In genomic region chr5:1161108-1161831, GRCh38 we compare ENCODE assay signal across 1 cellular context.
A peak's percentile ranks its signal among the peaks of the same experiment; 100 is the strongest.
TF ChIP-seq lines count a peak whose summit lies in the region.

No MANE protein-coding gene starts in this region.

TF ChIP-seq in HepG2, 621 proteins besides CTCF, POLR2A, EP300 and RAD21 (continued from another document and continues in another):
- TF ChIP-seq THAP9 (CRISPR knock-in tag; IDR thresholded peaks at IDR 0.05; ENCODE audit: borderline replicate concordance) (no peak), CAMTA2 (CRISPR knock-in tag; IDR thresholded peaks at IDR 0.05; ENCODE audit: borderline replicate concordance) (no peak), ZNF503 (CRISPR knock-in tag; IDR thresholded peaks at IDR 0.05) (peak; percentile 38; the same call in 1 of the 2 replicates), KMT2B (CRISPR knock-in tag; IDR thresholded peaks at IDR 0.05) (no peak), ZBTB8A (CRISPR knock-in tag; IDR thresholded peaks at IDR 0.05; ENCODE audit: borderline replicate concordance, low read depth) (no peak), ZNF703 (CRISPR knock-in tag; IDR thresholded peaks at IDR 0.05; ENCODE audit: borderline replicate concordance) (no peak), ZNF512 (CRISPR knock-in tag; IDR thresholded peaks at IDR 0.05) (no peak), ZNF30 (CRISPR knock-in tag; IDR thresholded peaks at IDR 0.05) (no peak), ZNF205 (CRISPR knock-in tag; IDR thresholded peaks at IDR 0.05) (no peak), ZNF724P (CRISPR knock-in tag; IDR thresholded peaks at IDR 0.05; ENCODE audit: borderline replicate concordance) (no peak), GPBP1L1 (CRISPR knock-in tag; IDR thresholded peaks at IDR 0.05) (no peak), MED13 (CRISPR knock-in tag; IDR thresholded peaks at IDR 0.05) (no peak), ZNF639 (CRISPR knock-in tag; conservative IDR thresholded peaks at IDR 0.05) (peak; percentile 75), ZNF768 (CRISPR knock-in tag; IDR thresholded peaks at IDR 0.05) (0 out of 2 replicates have a peak, but pooled peaks have one; percentile 26), ISL2 (CRISPR knock-in tag; IDR thresholded peaks at IDR 0.05) (no peak), DDIT3 (CRISPR knock-in tag; IDR thresholded peaks at IDR 0.05) (no peak), LCORL (IDR thresholded peaks at IDR 0.05) (no peak), LCORL (CRISPR knock-in tag; IDR thresholded peaks at IDR 0.05) (peak; percentile 89), ZC3H13 (CRISPR knock-in tag; IDR thresholded peaks at IDR 0.05) (no peak), NFYB (CRISPR knock-in tag; IDR thresholded peaks at IDR 0.05) (no peak), REST (IDR thresholded peaks at IDR 0.05; ENCODE audit: borderline replicate concordance in 1 of 2, low read depth in 1 of 2, low read length in 2 of 2) (no peak), SP5 (CRISPR knock-in tag; IDR thresholded peaks at IDR 0.05; ENCODE audit: borderline replicate concordance, low read depth) (peak; percentile 58; the same call in 1 of the 2 replicates), ZNF468 (CRISPR knock-in tag; IDR thresholded peaks at IDR 0.05) (no peak), PREB (CRISPR knock-in tag; IDR thresholded peaks at IDR 0.05) (no peak), PRMT3 (CRISPR knock-in tag; IDR thresholded peaks at IDR 0.05; ENCODE audit: borderline replicate concordance, low read depth) (0 out of 2 replicates have a peak, but pooled peaks have one; percentile 27), ATF6 (CRISPR knock-in tag; conservative IDR thresholded peaks at IDR 0.05) (no peak), ARNT (IDR thresholded peaks at IDR 0.05) (no peak), IKZF5 (CRISPR knock-in tag; IDR thresholded peaks at IDR 0.05) (0 out of 2 replicates have a peak, but pooled peaks have one; percentile 12), ZBTB1 (CRISPR knock-in tag; IDR thresholded peaks at IDR 0.05; ENCODE audit: borderline replicate concordance) (no peak), HNRNPH1 (optimal IDR thresholded peaks at IDR 0.05; ENCODE audit: low read depth, low read length) (no peak), TAF1 (CRISPR knock-in tag; IDR thresholded peaks at IDR 0.05) (0 out of 2 replicates have a peak, but pooled peaks have one; percentile 39), HOXA9 (CRISPR knock-in tag; IDR thresholded peaks at IDR 0.05; ENCODE audit: borderline replicate concordance) (no peak), ZBTB38 (CRISPR knock-in tag; IDR thresholded peaks at IDR 0.05) (peak; percentile 36; the same call in 1 of the 2 replicates), ZNF780A (CRISPR knock-in tag; IDR thresholded peaks at IDR 0.05) (no peak; the same call in 1 of the 2 replicates), THRA (CRISPR knock-in tag; IDR thresholded peaks at IDR 0.05; ENCODE audit: borderline replicate concordance) (peak; percentile 40; the same call in 1 of the 2 replicates), ZNF841 (CRISPR knock-in tag; IDR thresholded peaks at IDR 0.05; ENCODE audit: borderline replicate concordance) (0 out of 2 replicates have a peak, but pooled peaks have one; percentile 32), KMT2A (CRISPR knock-in tag; IDR thresholded peaks at IDR 0.05) (peak; percentile 46; the same call in 1 of the 2 replicates), ARNT2 (CRISPR knock-in tag; IDR thresholded peaks at IDR 0.05; ENCODE audit: low read depth) (no peak), ZMYM4 (CRISPR knock-in tag; IDR thresholded peaks at IDR 0.05) (no peak), SALL2 (CRISPR knock-in tag; IDR thresholded peaks at IDR 0.05) (no peak), XBP1 (CRISPR knock-in tag; IDR thresholded peaks at IDR 0.05) (no peak), MAX (IDR thresholded peaks at IDR 0.05) (peak; percentile 40; the same call in 1 of the 2 replicates), MAF1 (CRISPR knock-in tag; IDR thresholded peaks at IDR 0.05; ENCODE audit: borderline replicate concordance) (no peak)
